Comparison of ENCODE assay signal across 10 cellular contexts in genomic region chr1:62180054-62180453, GRCh38. TPM values are rescaled to one million over a fixed set of nuclear protein-coding genes. Genes with fewer than 3 reads are reported as not detected.
DNase-seq lines count a peak whose midpoint lies in the region; ATAC-seq and TF ChIP-seq lines count a peak whose summit lies in the region.
"Not testable (repeated sequence)": the region's sequence is repeated elsewhere in the genome, so short reads cannot be mapped to it uniquely, and the experiment has no call there.
"Had no signal": no experiment of that assay in that cellular context is flagged by ENCODE, and none has a peak within 500 bp of the region (broad histone marks: within the 10 kb centered on the region; RNA-seq: fewer than 3 reads in every experiment).

No MANE protein-coding gene starts in this region.

- H3K27me3 Mint-ChIP-seq in WTC11 (ENCODE audit: low read depth): not testable (repeated sequence)

- H2AK5ac ChIP-seq in trophoblast cell (ENCODE audit: low read length): not testable (repeated sequence)

- POLR2A ChIA-PET in WTC11 (lab: Charles Lee): not testable (repeated sequence)

- peaks cover 49% of the 10 kb centered on the region for H3K4me1 ChIP-seq in iPS-20b (ENCODE audit: insufficient read depth, low read length)
- H3K4me1 ChIP-seq in trophoblast cell (ENCODE audit: control insufficient read depth in 1 of 2, insufficient read depth in 2 of 2, low read length in 2 of 2): peaks cover 7 to 35% of the 10 kb centered on the region in 2 experiments

- H3K9ac ChIP-seq in iPS-20b (ENCODE audit: low read depth, low read length): peak overlapping the region; percentile 42; the same call in 1 of the 2 replicates
- not testable (repeated sequence) for H3K9ac ChIP-seq in trophoblast cell (ENCODE audit: low read length)

- not testable (repeated sequence) for H4K8ac ChIP-seq in trophoblast cell (ENCODE audit: low read depth, low read length)

- no CpG with 5 or more reads among the region's 4 CpGs for WGBS in trophoblast cell (ENCODE audit: extremely low coverage, insufficient coverage, insufficient read length)

- H3K4me3 ChIP-seq in Jurkat, Clone E6-1 (ENCODE audit: low read length); iPS-20b (ENCODE audit: low read length); trophoblast cell (ENCODE audit: low read depth, low read length): not testable (repeated sequence)

- not testable (repeated sequence) for H4K12ac ChIP-seq in trophoblast cell (ENCODE audit: low read depth, low read length)

- TF ChIP-seq CTCF in WTC11 (IDR thresholded peaks at IDR 0.05): not testable (repeated sequence)

- not testable (repeated sequence) for H3K14ac ChIP-seq in trophoblast cell (ENCODE audit: low read length)

- not testable (repeated sequence) for H3K27me3 ChIP-seq in iPS-20b (ENCODE audit: insufficient read depth, low read length); trophoblast cell (ENCODE audit: insufficient read depth, low read length)

- CTCF ChIA-PET in WTC11 (lab: Charles Lee): interaction anchor here (0.6 kb wide), 1 partner anchor 50 kb away, joined by 3 read pairs; no protein-coding TSS in a partner anchor

- peak overlapping the region; percentile 61 for H2BK5ac ChIP-seq in trophoblast cell (ENCODE audit: low read depth, low read length, poor library complexity)

- H3K4me1 Mint-ChIP-seq in WTC11: peaks cover 87% of the 10 kb centered on the region

- H3K36me3 ChIP-seq in iPS-20b (ENCODE audit: insufficient read depth, low read depth, low read length); trophoblast cell (ENCODE audit: control insufficient read depth in 1 of 2, insufficient read depth in 2 of 2, low read length in 2 of 2): not testable (repeated sequence)

- peak overlapping the region; percentile 56 for H3K4me2 ChIP-seq in trophoblast cell (ENCODE audit: low read length)

- H3K9me3 Mint-ChIP-seq in WTC11: not testable (repeated sequence)

- not testable (repeated sequence) for H2BK12ac ChIP-seq in trophoblast cell (ENCODE audit: low read length)

- not testable (repeated sequence) for H3K18ac ChIP-seq in trophoblast cell (ENCODE audit: low read length)

- not testable (repeated sequence) for H3K4me3 Mint-ChIP-seq in WTC11

- peaks cover 22% of the 10 kb centered on the region for H3K79me1 ChIP-seq in trophoblast cell (ENCODE audit: low read length)

- not testable (repeated sequence) for ATAC-seq in WTC11

- H2AFZ ChIP-seq in trophoblast cell (ENCODE audit: insufficient read depth, low read length, poor library complexity): not testable (repeated sequence)

- peak; percentile 37 for DNase-seq in DMS 273 treated with DMSO at 0.1 percent for 48 hours (lab: John Stamatoyannopoulos, UW)
- peak; percentile 79 for DNase-seq in Jurkat, Clone E6-1 (ENCODE audit: low read depth, low spot score)
- peak; percentile 59 to 83 for DNase-seq in NCI-H524 (lab: John Stamatoyannopoulos, UW)
- peak; percentile 54 for DNase-seq in RPMI7951 (ENCODE audit: low read depth)
- not testable (repeated sequence) for DNase-seq in WTC11 (ENCODE audit: low spot score)
- DNase-seq in trophoblast cell: peak; percentile 64 to 95

- H3K4ac ChIP-seq in trophoblast cell (ENCODE audit: low read depth, low read length): not testable (repeated sequence)

- not testable (repeated sequence) for H3K23ac ChIP-seq in trophoblast cell (ENCODE audit: low read length)

- not testable (repeated sequence) for H2BK120ac ChIP-seq in trophoblast cell (ENCODE audit: insufficient read depth, low read length, poor library complexity)

- not testable (repeated sequence) for H3K9me3 ChIP-seq in iPS-20b (ENCODE audit: insufficient read depth, low read depth, low read length); trophoblast cell (ENCODE audit: insufficient read depth, low read depth, low read length)

- H4K91ac ChIP-seq in trophoblast cell (ENCODE audit: low read depth, low read length): not testable (repeated sequence)

- peak overlapping the region; percentile 98; the same call in 1 of the 2 replicates for H3K27ac Mint-ChIP-seq in WTC11

- not testable (repeated sequence) for H3K36me3 Mint-ChIP-seq in WTC11

- not testable (repeated sequence) for H3K79me2 ChIP-seq in trophoblast cell (ENCODE audit: control insufficient read depth, insufficient read depth, low read length, poor library complexity)

- H3K27ac ChIP-seq in iPS-20b (ENCODE audit: low read length): not testable (repeated sequence)
- H3K27ac ChIP-seq in trophoblast cell (ENCODE audit: low read depth, low read length): peak overlapping the region; percentile 90

RNA-seq across cellular contexts. Expression of gene L1TD1, which starts 14.6 kb away (rescaled TPM):
- polyA plus RNA-seq in Jurkat, Clone E6-1 (2012; ENCODE audit: insufficient read depth, insufficient read length): not detected
- total RNA-seq in RPMI7951 (2014; rRNA removed; shearing (Covaris generic)): not detected in 2 replicates
- total RNA-seq in WTC11 (2021): 296 to 319 TPM (median 303 TPM) in 3 replicates
- 65.5 and 65.9 TPM in 2 replicates for polyA plus RNA-seq in trophoblast cell (2013)
- total RNA-seq: CD8-positive, alpha-beta memory T cell; Daoy; IMR-90 had no signal
- polyA plus RNA-seq: CD8-positive, alpha-beta memory T cell; IMR-90 had no signal

Comparison
In these comparisons a context has a peak if more than half of its experiments do, and no peak if none do; other contexts are left out.
1. RNA of gene L1TD1, which starts 14.6 kb away (total RNA-seq): 296 to 319 TPM in WTC11; not detected in RPMI7951; every median in the first group is over 100 times any median in the second.